ENCODE assay signal across 8 cellular contexts in genomic region chr2:218659258-218659987, GRCh38. TPM values are rescaled to one million over a fixed set of nuclear protein-coding genes. Genes with fewer than 3 reads are reported as not detected.
DNase-seq lines count a peak whose midpoint lies in the region; ATAC-seq and TF ChIP-seq lines count a peak whose summit lies in the region.

Gene BCS1L (plus strand): TSS chr2:218659683. CDS start chr2:218660988, 1,305 bp downstream.
A gene with protein sequence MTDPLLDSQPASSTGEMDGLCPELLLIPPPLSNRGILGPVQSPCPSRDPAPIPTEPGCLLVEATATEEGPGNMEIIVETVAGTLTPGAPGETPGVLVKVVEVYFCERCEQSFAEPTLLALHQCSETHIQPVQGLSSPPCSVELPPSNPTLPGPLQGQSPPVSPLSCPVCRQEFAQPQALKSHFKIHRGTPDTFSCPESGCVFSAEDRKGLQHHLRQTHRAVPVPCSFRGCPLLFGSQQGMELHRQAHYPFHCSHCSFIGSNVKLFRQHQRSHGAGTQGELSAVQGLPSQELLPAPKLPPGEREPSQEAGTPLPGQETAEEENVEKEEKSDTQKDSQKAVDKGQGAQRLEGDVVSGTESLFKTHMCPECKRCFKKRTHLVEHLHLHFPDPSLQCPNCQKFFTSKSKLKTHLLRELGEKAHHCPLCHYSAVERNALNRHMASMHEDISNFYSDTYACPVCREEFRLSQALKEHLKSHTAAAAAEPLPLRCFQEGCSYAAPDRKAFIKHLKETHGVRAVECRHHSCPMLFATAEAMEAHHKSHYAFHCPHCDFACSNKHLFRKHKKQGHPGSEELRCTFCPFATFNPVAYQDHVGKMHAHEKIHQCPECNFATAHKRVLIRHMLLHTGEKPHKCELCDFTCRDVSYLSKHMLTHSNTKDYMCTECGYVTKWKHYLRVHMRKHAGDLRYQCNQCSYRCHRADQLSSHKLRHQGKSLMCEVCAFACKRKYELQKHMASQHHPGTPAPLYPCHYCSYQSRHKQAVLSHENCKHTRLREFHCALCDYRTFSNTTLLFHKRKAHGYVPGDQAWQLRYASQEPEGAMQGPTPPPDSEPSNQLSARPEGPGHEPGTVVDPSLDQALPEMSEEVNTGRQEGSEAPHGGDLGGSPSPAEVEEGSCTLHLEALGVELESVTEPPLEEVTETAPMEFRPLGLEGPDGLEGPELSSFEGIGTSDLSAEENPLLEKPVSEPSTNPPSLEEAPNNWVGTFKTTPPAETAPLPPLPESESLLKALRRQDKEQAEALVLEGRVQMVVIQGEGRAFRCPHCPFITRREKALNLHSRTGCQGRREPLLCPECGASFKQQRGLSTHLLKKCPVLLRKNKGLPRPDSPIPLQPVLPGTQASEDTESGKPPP (N-terminal part only) (minus strand): TSS chr2:218659623. CDS start chr2:218656429, 3,194 bp downstream.

- TF ChIP-seq CTCF in suprapubic skin (IDR thresholded peaks at IDR 0.05): no peak

- H3K4me3 ChIP-seq in GM08714 (ENCODE audit: low read length) (peak within 1 kb of the TSS; percentile 76), suprapubic skin (peak within 1 kb of the TSS; percentile 70)

- WGBS in suprapubic skin: 2% methylated on average over 38 of the region's 49 CpGs

- no peak for TF ChIP-seq POLR2A in suprapubic skin (IDR thresholded peaks at IDR 0.05)

- no peak for TF ChIP-seq EP300 in suprapubic skin (IDR thresholded peaks at IDR 0.05)

- no peaks in the 10 kb centered on the region for H3K27me3 ChIP-seq in suprapubic skin

- H3K27ac ChIP-seq in suprapubic skin: peak within 1 kb of the TSS; percentile 57

- H3K9me3 ChIP-seq in suprapubic skin: no peaks in the 10 kb centered on the region

- DNase-seq in NCI-H1092 treated with DMSO at 0.1 percent for 48 hours (lab: John Stamatoyannopoulos, UW): peak; percentile 86
- peak; percentile 98 for DNase-seq in activated naive CD4-positive, alpha-beta T cell treated with anti-CD3 and anti-CD28 coated beads, Interleukin-2, amount 50 U/mL, for 16 hours
- DNase-seq in glomerular endothelial cell (ENCODE audit: extremely low read depth, low read depth, low spot score): no peak
- DNase-seq in occipital lobe (lab: John Stamatoyannopoulos, UW): peak; percentile 91
- peak; percentile 92 to 96 for DNase-seq in suprapubic skin (ENCODE audit: low spot score in 2 of 2)

- H3K36me3 ChIP-seq in suprapubic skin: peaks cover 51% of the 10 kb centered on the region

- peak; percentile 95 for ATAC-seq in HG02588 (IDR thresholded peaks at IDR 0.05; ENCODE audit: unreplicated experiment)
- ATAC-seq in SK-N-SH treated with all-trans-retinoic acid at 6 μM for 48 hours: peak; percentile 96

- H3K4me1 ChIP-seq in suprapubic skin: peaks cover 26% of the 10 kb centered on the region

TF ChIP-seq in SK-N-SH treated with all-trans-retinoic acid at 6 μM for 48 hours, 23 proteins besides CTCF, POLR2A, EP300 and RAD21 (continues in another document):
- TF ChIP-seq TCF4 (CRISPR knock-in tag; IDR thresholded peaks at IDR 0.05; ENCODE audit: borderline replicate concordance): no peak
- TF ChIP-seq, protein P1, sequence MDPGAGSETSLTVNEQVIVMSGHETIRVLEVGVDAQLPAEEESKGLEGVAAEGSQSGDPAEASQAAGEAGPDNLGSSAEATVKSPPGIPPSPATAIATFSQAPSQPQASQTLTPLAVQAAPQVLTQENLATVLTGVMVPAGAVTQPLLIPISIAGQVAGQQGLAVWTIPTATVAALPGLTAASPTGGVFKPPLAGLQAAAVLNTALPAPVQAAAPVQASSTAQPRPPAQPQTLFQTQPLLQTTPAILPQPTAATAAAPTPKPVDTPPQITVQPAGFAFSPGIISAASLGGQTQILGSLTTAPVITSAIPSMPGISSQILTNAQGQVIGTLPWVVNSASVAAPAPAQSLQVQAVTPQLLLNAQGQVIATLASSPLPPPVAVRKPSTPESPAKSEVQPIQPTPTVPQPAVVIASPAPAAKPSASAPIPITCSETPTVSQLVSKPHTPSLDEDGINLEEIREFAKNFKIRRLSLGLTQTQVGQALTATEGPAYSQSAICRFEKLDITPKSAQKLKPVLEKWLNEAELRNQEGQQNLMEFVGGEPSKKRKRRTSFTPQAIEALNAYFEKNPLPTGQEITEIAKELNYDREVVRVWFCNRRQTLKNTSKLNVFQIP (CRISPR knock-in tag; IDR thresholded peaks at IDR 0.05; ENCODE audit: borderline replicate concordance, low read depth): no peak
- TF ChIP-seq OSR1 (CRISPR knock-in tag; IDR thresholded peaks at IDR 0.05): no peak
- no peak for TF ChIP-seq ESRRG (CRISPR knock-in tag; IDR thresholded peaks at IDR 0.05)
- no peak for TF ChIP-seq CSDC2 (CRISPR knock-in tag; IDR thresholded peaks at IDR 0.05)
- TF ChIP-seq RARB (CRISPR knock-in tag; IDR thresholded peaks at IDR 0.05): no peak
- TF ChIP-seq BACH2 (CRISPR knock-in tag; IDR thresholded peaks at IDR 0.05; ENCODE audit: borderline replicate concordance): no peak
- TF ChIP-seq TOX (CRISPR knock-in tag; IDR thresholded peaks at IDR 0.05; ENCODE audit: borderline replicate concordance): no peak
- no peak for TF ChIP-seq ZFP3 (CRISPR knock-in tag; IDR thresholded peaks at IDR 0.05)
- no peak for TF ChIP-seq ISL1 (CRISPR knock-in tag; IDR thresholded peaks at IDR 0.05)
- TF ChIP-seq ZC3H10 (CRISPR knock-in tag; IDR thresholded peaks at IDR 0.05): no peak
- TF ChIP-seq, protein P2, sequence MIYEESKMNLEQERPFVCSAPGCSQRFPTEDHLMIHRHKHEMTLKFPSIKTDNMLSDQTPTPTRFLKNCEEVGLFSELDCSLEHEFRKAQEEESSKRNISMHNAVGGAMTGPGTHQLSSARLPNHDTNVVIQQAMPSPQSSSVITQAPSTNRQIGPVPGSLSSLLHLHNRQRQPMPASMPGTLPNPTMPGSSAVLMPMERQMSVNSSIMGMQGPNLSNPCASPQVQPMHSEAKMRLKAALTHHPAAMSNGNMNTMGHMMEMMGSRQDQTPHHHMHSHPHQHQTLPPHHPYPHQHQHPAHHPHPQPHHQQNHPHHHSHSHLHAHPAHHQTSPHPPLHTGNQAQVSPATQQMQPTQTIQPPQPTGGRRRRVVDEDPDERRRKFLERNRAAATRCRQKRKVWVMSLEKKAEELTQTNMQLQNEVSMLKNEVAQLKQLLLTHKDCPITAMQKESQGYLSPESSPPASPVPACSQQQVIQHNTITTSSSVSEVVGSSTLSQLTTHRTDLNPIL (CRISPR knock-in tag; IDR thresholded peaks at IDR 0.05; ENCODE audit: low read depth): no peak
- TF ChIP-seq, protein P3, sequence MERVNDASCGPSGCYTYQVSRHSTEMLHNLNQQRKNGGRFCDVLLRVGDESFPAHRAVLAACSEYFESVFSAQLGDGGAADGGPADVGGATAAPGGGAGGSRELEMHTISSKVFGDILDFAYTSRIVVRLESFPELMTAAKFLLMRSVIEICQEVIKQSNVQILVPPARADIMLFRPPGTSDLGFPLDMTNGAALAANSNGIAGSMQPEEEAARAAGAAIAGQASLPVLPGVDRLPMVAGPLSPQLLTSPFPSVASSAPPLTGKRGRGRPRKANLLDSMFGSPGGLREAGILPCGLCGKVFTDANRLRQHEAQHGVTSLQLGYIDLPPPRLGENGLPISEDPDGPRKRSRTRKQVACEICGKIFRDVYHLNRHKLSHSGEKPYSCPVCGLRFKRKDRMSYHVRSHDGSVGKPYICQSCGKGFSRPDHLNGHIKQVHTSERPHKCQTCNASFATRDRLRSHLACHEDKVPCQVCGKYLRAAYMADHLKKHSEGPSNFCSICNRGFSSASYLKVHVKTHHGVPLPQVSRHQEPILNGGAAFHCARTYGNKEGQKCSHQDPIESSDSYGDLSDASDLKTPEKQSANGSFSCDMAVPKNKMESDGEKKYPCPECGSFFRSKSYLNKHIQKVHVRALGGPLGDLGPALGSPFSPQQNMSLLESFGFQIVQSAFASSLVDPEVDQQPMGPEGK (CRISPR knock-in tag; IDR thresholded peaks at IDR 0.05; ENCODE audit: borderline replicate concordance): no peak
- TF ChIP-seq, protein P4, sequence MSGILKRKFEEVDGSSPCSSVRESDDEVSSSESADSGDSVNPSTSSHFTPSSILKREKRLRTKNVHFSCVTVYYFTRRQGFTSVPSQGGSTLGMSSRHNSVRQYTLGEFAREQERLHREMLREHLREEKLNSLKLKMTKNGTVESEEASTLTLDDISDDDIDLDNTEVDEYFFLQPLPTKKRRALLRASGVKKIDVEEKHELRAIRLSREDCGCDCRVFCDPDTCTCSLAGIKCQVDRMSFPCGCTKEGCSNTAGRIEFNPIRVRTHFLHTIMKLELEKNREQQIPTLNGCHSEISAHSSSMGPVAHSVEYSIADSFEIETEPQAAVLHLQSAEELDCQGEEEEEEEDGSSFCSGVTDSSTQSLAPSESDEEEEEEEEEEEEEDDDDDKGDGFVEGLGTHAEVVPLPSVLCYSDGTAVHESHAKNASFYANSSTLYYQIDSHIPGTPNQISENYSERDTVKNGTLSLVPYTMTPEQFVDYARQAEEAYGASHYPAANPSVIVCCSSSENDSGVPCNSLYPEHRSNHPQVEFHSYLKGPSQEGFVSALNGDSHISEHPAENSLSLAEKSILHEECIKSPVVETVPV (CRISPR knock-in tag; IDR thresholded peaks at IDR 0.05): no peak
- TF ChIP-seq ZNF70 (CRISPR knock-in tag; IDR thresholded peaks at IDR 0.05): no peak
- TF ChIP-seq TSHZ2 (CRISPR knock-in tag; IDR thresholded peaks at IDR 0.05): no peak

RNA-seq across cellular contexts. Expression of gene BCS1L, which starts in this region (rescaled TPM):
- total RNA-seq in glomerular endothelial cell: 30.9 and 37.6 TPM in 2 replicates
- 23.4 TPM for total RNA-seq in occipital lobe
- 10 to 100 TPM; 30.3 to 72.8 (median 39.2) TPM for total RNA-seq in suprapubic skin

RNA-seq across cellular contexts. Expression of the second gene that starts in this region (rescaled TPM):
- total RNA-seq in glomerular endothelial cell (22.4 and 28.7 TPM in 2 replicates), occipital lobe (11.9 TPM), suprapubic skin (10 to 100 TPM; 27.4 to 38.7 (median 30.7) TPM)
